8 cellular contexts compared by ENCODE assay signal in genomic region chr1:232630047-232630893, GRCh38.
DNase-seq lines count a peak whose midpoint lies in the region; ATAC-seq lines count a peak whose summit lies in the region.

TSS of gene SIPA1L2 (minus strand) at chr1:232630133. CDS start at chr1:232515339, 114,794 bp downstream.

- H3K27ac ChIP-seq in BLaER1, result no peak within 1 kb of the TSS
- H3K27ac ChIP-seq in effector memory CD4-positive, alpha-beta T cell (ENCODE audit: insufficient read depth, low read length, poor library complexity, severe bottlenecking), result no peak within 1 kb of the TSS

- DNase-seq in NCI-H69 (lab: John Stamatoyannopoulos, UW) (peak; percentile 97), memory B cell (ENCODE audit: low spot score in 2 of 2) (peak; percentile 62 to 76)
- peak; percentile 49 to 74 for DNase-seq in activated CD8-positive, alpha-beta memory T cell treated with anti-CD3 and anti-CD28 coated beads for 1 hour (ENCODE audit: extremely low read depth in 1 of 2, low read depth in 1 of 2)
- peak; percentile 68 to 74 (median 73) for DNase-seq in effector memory CD4-positive, alpha-beta T cell
- peak; percentile 66 to 84 (median 73) for DNase-seq in stimulated activated CD4-positive, alpha-beta T cell treated with anti-CD3 and anti-CD28 coated beads, TNF-alpha, amount 100 ng/mL, for 48 hours (ENCODE audit: low read depth in 3 of 3)

- H4K20me1 ChIP-seq in BLaER1, result peaks cover 9% of the 10 kb centered on the region

- peaks cover 4% of the 10 kb centered on the region for H3K4me1 Mint-ChIP-seq in memory B cell

- no peaks in the 10 kb centered on the region for H3K9me3 ChIP-seq in BLaER1
- no peaks in the 10 kb centered on the region for H3K9me3 ChIP-seq in effector memory CD4-positive, alpha-beta T cell (ENCODE audit: control insufficient read depth, low read length)

- peak within 1 kb of the TSS; percentile 19 for H3K27ac Mint-ChIP-seq in memory B cell

- H3K27me3 Mint-ChIP-seq in memory B cell, result peaks cover 8% of the 10 kb centered on the region

- H3K36me3 Mint-ChIP-seq in memory B cell, result no peaks in the 10 kb centered on the region

- peak within 1 kb of the TSS; percentile 82 for H3K4me3 ChIP-seq in BLaER1
- H3K4me3 ChIP-seq in effector memory CD4-positive, alpha-beta T cell (ENCODE audit: insufficient read depth, low read depth, low read length, poor library complexity, severe bottlenecking), result peak within 1 kb of the TSS; percentile 67

- no peaks in the 10 kb centered on the region for H3K36me3 ChIP-seq in BLaER1
- H3K36me3 ChIP-seq in effector memory CD4-positive, alpha-beta T cell (ENCODE audit: control insufficient read depth, insufficient read depth, low read length), result no peaks in the 10 kb centered on the region

- peaks cover 27% of the 10 kb centered on the region for H3K4me1 ChIP-seq in BLaER1
- peaks cover 10% of the 10 kb centered on the region for H3K4me1 ChIP-seq in effector memory CD4-positive, alpha-beta T cell (ENCODE audit: control insufficient read depth, insufficient read depth, low read length, poor library complexity, severe bottlenecking)

- H3K4me2 ChIP-seq in BLaER1, result peak within 1 kb of the TSS; percentile 99

- peak within 1 kb of the TSS; percentile 63 for H3K9ac ChIP-seq in BLaER1

- H3K4me3 Mint-ChIP-seq in memory B cell, result peak within 1 kb of the TSS; percentile 81

- peaks cover 24% of the 10 kb centered on the region for H3K27me3 ChIP-seq in BLaER1
- H3K27me3 ChIP-seq in effector memory CD4-positive, alpha-beta T cell (replicated peaks; ENCODE audit: control insufficient read depth, insufficient read depth, low read length, poor library complexity, severe bottlenecking), result no peaks in the 10 kb centered on the region

- no peaks in the 10 kb centered on the region for H3K9me3 Mint-ChIP-seq in memory B cell

- ATAC-seq in GM19395 (IDR thresholded peaks at IDR 0.05; ENCODE audit: unreplicated experiment) (peak; percentile 93), HG03521 (IDR thresholded peaks at IDR 0.05; ENCODE audit: unreplicated experiment) (peak; percentile 98), memory B cell (ENCODE audit: low read depth) (peak; percentile 92)
